Comparison of ENCODE assay signal across 27 cellular contexts in the genomic region with DNA sequence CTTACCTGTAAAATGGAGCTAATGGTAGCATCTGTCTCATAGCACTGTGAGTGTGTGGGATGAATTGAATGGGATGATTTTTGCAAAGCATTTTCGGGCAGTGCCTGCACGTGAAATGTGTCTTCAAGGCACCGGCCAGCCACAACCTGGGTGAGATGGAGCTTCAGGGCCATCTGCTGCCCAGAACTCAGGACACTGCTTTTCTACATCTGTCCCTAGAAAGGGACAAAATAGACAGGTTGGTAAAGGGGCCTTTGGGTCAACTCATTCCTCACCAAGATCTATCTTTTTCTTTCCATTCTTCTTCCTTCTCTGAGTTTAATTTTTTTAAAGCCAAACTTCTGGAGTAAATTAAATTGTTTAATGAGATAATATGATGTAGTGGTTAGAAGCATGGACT.
"Had no signal": no experiment of that assay in that cellular context is flagged by ENCODE, and none has a peak within 500 bp of the region (broad histone marks: within the 10 kb centered on the region; RNA-seq: fewer than 3 reads in every experiment).

No MANE protein-coding gene starts in this region.

- DNase-seq: islet precursor cell; left ventricle myocardium inferior; mesendoderm; naive B cell; natural killer cell; nephron progenitor cell; ovary; posterior cingulate gyrus; retina; right cardiac atrium; sigmoid colon; small intestine; spleen; stimulated activated CD4-positive, alpha-beta T cell treated with anti-CD3 and anti-CD28 coated beads, Interleukin-4, amount 100 ng/mL, for 24 hours; stimulated activated naive CD4-positive, alpha-beta T cell; tibial artery; trophoblast cell; upper lobe of right lung had no signal

- ATAC-seq: natural killer cell; right cardiac atrium; stimulated activated effector memory CD8-positive, alpha-beta T cell treated with anti-CD3 and anti-CD28 coated beads, Interleukin-12 subunit alpha, Interleukin-12 subunit beta, amount 100 ng/mL, for 72 hours; upper lobe of right lung had no signal

- H3K27me3 ChIP-seq: hepatocyte, ovary, sigmoid colon, tibial artery had no signal

- H3K9me3 ChIP-seq: left ventricle myocardium inferior, ovary, prostate gland, sigmoid colon, spleen, suprapubic skin, thoracic aorta, tibial artery, upper lobe of right lung had no signal

- H3K27ac ChIP-seq: hepatocyte, left ventricle myocardium inferior, ovary, prostate gland, sigmoid colon, spleen, suprapubic skin, thoracic aorta, tibial artery, upper lobe of right lung had no signal

- H3K4me2 ChIP-seq: hepatocyte had no signal

- H3K9me3 Mint-ChIP-seq: mesothelial cell of epicardium; natural killer cell; stimulated activated effector memory CD8-positive, alpha-beta T cell treated with anti-CD3 and anti-CD28 coated beads, Interleukin-12 subunit alpha, Interleukin-12 subunit beta, amount 100 ng/mL, for 72 hours; stimulated activated naive CD8-positive, alpha-beta T cell treated with anti-CD3 and anti-CD28 coated beads, Interleukin-15, Interleukin-2, amounts not matched to agents 100 ng/mL and 50 ng/mL, for 24 hours had no signal

- H3K36me3 Mint-ChIP-seq: mesothelial cell of epicardium; naive B cell; natural killer cell; stimulated activated effector memory CD8-positive, alpha-beta T cell treated with anti-CD3 and anti-CD28 coated beads, Interleukin-12 subunit alpha, Interleukin-12 subunit beta, amount 100 ng/mL, for 72 hours had no signal

- H3K27me3 Mint-ChIP-seq: stimulated activated naive CD8-positive, alpha-beta T cell treated with anti-CD3 and anti-CD28 coated beads, Interleukin-15, Interleukin-2, amounts not matched to agents 100 ng/mL and 50 ng/mL, for 24 hours had no signal

- H3K4me1 ChIP-seq: left ventricle myocardium inferior, prostate gland, sigmoid colon, suprapubic skin, tibial artery, upper lobe of right lung had no signal

- H3K36me3 ChIP-seq: left ventricle myocardium inferior, ovary, prostate gland, sigmoid colon, spleen, suprapubic skin, thoracic aorta, tibial artery, upper lobe of right lung had no signal

- H3K4me3 ChIP-seq: hepatocyte, left ventricle myocardium inferior, lung, ovary, prostate gland, sigmoid colon, spleen, suprapubic skin, thoracic aorta, tibial artery, upper lobe of right lung had no signal

- H3K27ac Mint-ChIP-seq: mesothelial cell of epicardium; natural killer cell; nephron progenitor cell; stimulated activated effector memory CD8-positive, alpha-beta T cell treated with anti-CD3 and anti-CD28 coated beads, Interleukin-12 subunit alpha, Interleukin-12 subunit beta, amount 100 ng/mL, for 72 hours; stimulated activated naive CD8-positive, alpha-beta T cell treated with anti-CD3 and anti-CD28 coated beads, Interleukin-15, Interleukin-2, amounts not matched to agents 100 ng/mL and 50 ng/mL, for 24 hours had no signal

- H3K79me2 ChIP-seq: hepatocyte had no signal

- H3K4me1 Mint-ChIP-seq: mesothelial cell of epicardium had no signal

- FAIRE-seq: small intestine, urothelium cell line had no signal

- H2AFZ ChIP-seq: hepatocyte had no signal

- H3K4me3 Mint-ChIP-seq: mesothelial cell of epicardium; naive B cell; natural killer cell; nephron progenitor cell; stimulated activated effector memory CD8-positive, alpha-beta T cell treated with anti-CD3 and anti-CD28 coated beads, Interleukin-12 subunit alpha, Interleukin-12 subunit beta, amount 100 ng/mL, for 72 hours; stimulated activated naive CD8-positive, alpha-beta T cell treated with anti-CD3 and anti-CD28 coated beads, Interleukin-15, Interleukin-2, amounts not matched to agents 100 ng/mL and 50 ng/mL, for 24 hours had no signal
